Comparison of ENCODE assay signal across 1 cellular context in genomic region chr22:30568137-30568805, GRCh38.
TF ChIP-seq lines count a peak whose summit lies in the region.

No MANE protein-coding gene starts in this region.

TF ChIP-seq in H1, 55 proteins besides CTCF, POLR2A, EP300 and RAD21:
- no peak for TF ChIP-seq CHD1 (IDR thresholded peaks at IDR 0.05; ENCODE audit: low read depth, low read length)
- TF ChIP-seq RBBP5 (IDR thresholded peaks at IDR 0.05; ENCODE audit: borderline replicate concordance, low read depth, low read length): no peak
- TF ChIP-seq YY1 (IDR thresholded peaks at IDR 0.05; ENCODE audit: low read depth, low read length): no peak
- TF ChIP-seq CREB1 (IDR thresholded peaks at IDR 0.05): no peak
- no peak for TF ChIP-seq JUN (IDR thresholded peaks at IDR 0.05; ENCODE audit: low read depth, low read length)
- TF ChIP-seq CHD2 (IDR thresholded peaks at IDR 0.05; ENCODE audit: low read length): no peak
- TF ChIP-seq PHF8 (conservative IDR thresholded peaks at IDR 0.05; ENCODE audit: low read depth, low read length): no peak
- no peak for TF ChIP-seq SRF (IDR thresholded peaks at IDR 0.05; ENCODE audit: low read depth, low read length)
- TF ChIP-seq JUND (IDR thresholded peaks at IDR 0.05; ENCODE audit: low read length): no peak
- no peak for TF ChIP-seq GTF2F1 (IDR thresholded peaks at IDR 0.05; ENCODE audit: borderline replicate concordance, low read depth, low read length)
- TF ChIP-seq BRCA1 (IDR thresholded peaks at IDR 0.05; ENCODE audit: low read depth, low read length): no peak
- TF ChIP-seq GABPA (IDR thresholded peaks at IDR 0.05; ENCODE audit: borderline replicate concordance, insufficient read depth, low read length): no peak
- TF ChIP-seq TEAD4 (IDR thresholded peaks at IDR 0.05; ENCODE audit: low read depth, low read length): no peak
- no peak for TF ChIP-seq KDM5A (IDR thresholded peaks at IDR 0.05; ENCODE audit: low read length)
- no peak for TF ChIP-seq KDM4A (IDR thresholded peaks at IDR 0.05; ENCODE audit: low read depth, low read length, severe bottlenecking)
- TF ChIP-seq HDAC6 (IDR thresholded peaks at IDR 0.05; ENCODE audit: low read depth, low read length): no peak
- TF ChIP-seq RFX5 (IDR thresholded peaks at IDR 0.05; ENCODE audit: borderline replicate concordance, low read depth, low read length): no peak
- no peak for TF ChIP-seq TAF7 (optimal IDR thresholded peaks at IDR 0.05; ENCODE audit: borderline replicate concordance, low read depth, low read length)
TF ChIP-seq in H1: peak in this region for 0.
